Comparison of ENCODE assay signal across 8 cellular contexts in the genomic region with DNA sequence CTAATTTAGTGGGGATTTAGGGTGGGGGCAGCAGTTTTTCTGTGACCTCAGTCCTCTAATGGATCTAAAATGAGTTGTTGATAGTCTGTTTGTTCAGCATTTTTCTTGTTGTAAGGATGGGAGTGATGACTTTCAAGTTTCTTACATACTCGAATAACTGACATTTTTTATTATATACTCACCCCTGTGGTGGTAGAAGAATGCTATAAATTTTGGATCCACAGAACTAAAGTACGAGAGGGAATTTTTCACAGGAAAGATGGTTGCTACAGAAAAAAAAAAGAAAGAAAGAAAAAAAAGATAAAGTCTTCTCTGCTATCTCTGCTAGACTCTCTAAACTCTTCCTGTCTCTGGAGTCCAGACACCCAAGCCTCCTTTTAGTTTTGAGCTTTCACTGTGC. TPM values are rescaled to one million over a fixed set of nuclear protein-coding genes. Genes with fewer than 3 reads are reported as not detected.
DNase-seq lines count a peak whose midpoint lies in the region; ATAC-seq, FAIRE-seq and TF ChIP-seq lines count a peak whose summit lies in the region.
"Not testable (repeated sequence)": the region's sequence is repeated elsewhere in the genome, so short reads cannot be mapped to it uniquely, and the experiment has no call there.
"Had no signal": no experiment of that assay in that cellular context is flagged by ENCODE, and none has a peak within 500 bp of the region (broad histone marks: within the 10 kb centered on the region; RNA-seq: fewer than 3 reads in every experiment).

No MANE protein-coding gene starts in this region.

- CTCF ChIA-PET in PC-3 (lab: Charles Lee): not testable (repeated sequence)

- H3K9me3 ChIP-seq in PC-3 (ENCODE audit: low read length); astrocyte (ENCODE audit: insufficient read depth, low read depth, low read length): not testable (repeated sequence)

- peak; percentile 0 for DNase-seq in AG09309 (ENCODE audit: low read depth)
- peak; percentile 15 for DNase-seq in ELR (ENCODE audit: low read depth)
- peak; percentile 24 for DNase-seq in HCEC 1CT
- DNase-seq in PC-3: peak; percentile 6
- DNase-seq in astrocyte (ENCODE audit: low read depth): peak; percentile 21
- peak; percentile 1 for DNase-seq in fibroblast of mammary gland (ENCODE audit: low read depth)
- not testable (repeated sequence) for DNase-seq in mesothelial cell of epicardium (ENCODE audit: low spot score in 2 of 2, unreplicated experiment in 2 of 2)

- not testable (repeated sequence) for H3K27me3 Mint-ChIP-seq in astrocyte (ENCODE audit: low read depth, unreplicated experiment); mesothelial cell of epicardium (ENCODE audit: low read depth)

- H3K4me1 ChIP-seq in PC-3 (ENCODE audit: insufficient read depth, low read length); astrocyte (ENCODE audit: insufficient read depth, low read length): not testable (repeated sequence)

- H3K4me1 Mint-ChIP-seq in astrocyte (ENCODE audit: low read depth, unreplicated experiment): not testable (repeated sequence)
- H3K4me1 Mint-ChIP-seq in mesothelial cell of epicardium: peaks cover 16% of the 10 kb centered on the region

- H3K9ac ChIP-seq in PC-3 (ENCODE audit: low read length); astrocyte (ENCODE audit: low read length): not testable (repeated sequence)

- POLR2A ChIA-PET in PC-3 (lab: Charles Lee; ENCODE audit: unreplicated experiment): not testable (repeated sequence)

- H3K9me2 ChIP-seq in PC-3 (replicated peaks; ENCODE audit: low read length): not testable (repeated sequence)

- H3K4me3 ChIP-seq in AG09309 (ENCODE audit: control insufficient read depth, low read depth, low read length); PC-3 (ENCODE audit: low read length); astrocyte (ENCODE audit: insufficient read depth, low read depth, low read length); fibroblast of mammary gland (ENCODE audit: control insufficient read depth, low read depth, low read length): not testable (repeated sequence)

- not testable (repeated sequence) for H3K79me2 ChIP-seq in PC-3 (ENCODE audit: low read length); astrocyte (ENCODE audit: insufficient read depth, low read length)

- not testable (repeated sequence) for H2AFZ ChIP-seq in PC-3 (ENCODE audit: low read length); astrocyte (ENCODE audit: low read depth, low read length)

- H3K9me3 Mint-ChIP-seq in astrocyte (ENCODE audit: unreplicated experiment); mesothelial cell of epicardium: not testable (repeated sequence)

- not testable (repeated sequence) for H3F3A ChIP-seq in PC-3 (ENCODE audit: low read length, unreplicated experiment)

- 0 out of 2 replicates have a peak overlapping the region, but pooled peaks have one; percentile 7 for H3K27ac ChIP-seq in PC-3 (ENCODE audit: low read length)
- not testable (repeated sequence) for H3K27ac ChIP-seq in astrocyte (ENCODE audit: low read depth, low read length)

- H3K27ac Mint-ChIP-seq in astrocyte (ENCODE audit: unreplicated experiment): not testable (repeated sequence)
- peak overlapping the region; percentile 68 for H3K27ac Mint-ChIP-seq in mesothelial cell of epicardium

- not testable (repeated sequence) for BruUV-seq in PC-3 (replicated peaks; lab: Mats Ljungman, UMichigan)

- not testable (repeated sequence) for H3K27me3 ChIP-seq in PC-3 (ENCODE audit: low read length); astrocyte (ENCODE audit: insufficient read depth, low read length)

- H3K36me3 ChIP-seq in PC-3 (ENCODE audit: low read depth, low read length); astrocyte (ENCODE audit: insufficient read depth, low read length): not testable (repeated sequence)

- not testable (repeated sequence) for FAIRE-seq in astrocyte (lab: Jason Lieb, UNC)

- not testable (repeated sequence) for H3K36me3 Mint-ChIP-seq in astrocyte (ENCODE audit: low read depth, unreplicated experiment); mesothelial cell of epicardium

- TF ChIP-seq CTCF in AG09309 (IDR thresholded peaks at IDR 0.05; ENCODE audit: control insufficient read depth, insufficient read depth, low read depth, low read length, missing control alignments); PC-3 (conservative IDR thresholded peaks at IDR 0.05; ENCODE audit: low read depth, low read length); astrocyte (IDR thresholded peaks at IDR 0.05; ENCODE audit: insufficient read depth, low read depth, low read length); fibroblast of mammary gland (conservative IDR thresholded peaks at IDR 0.05; ENCODE audit: control insufficient read depth, insufficient read depth, low read depth, low read length); mesothelial cell of epicardium (IDR thresholded peaks at IDR 0.05; ENCODE audit: unreplicated experiment): not testable (repeated sequence)

- intact Hi-C loops in PC-3 (cut with micrococcal nuclease): not testable (repeated sequence)

- peak; percentile 71 for ATAC-seq in PC-3

- H4K20me1 ChIP-seq in PC-3 (ENCODE audit: low read length); astrocyte (ENCODE audit: insufficient read depth, low read length): not testable (repeated sequence)

- H3K4me3 Mint-ChIP-seq in astrocyte (ENCODE audit: unreplicated experiment); mesothelial cell of epicardium: not testable (repeated sequence)

- not testable (repeated sequence) for H3K4me2 ChIP-seq in PC-3 (ENCODE audit: low read length); astrocyte (ENCODE audit: low read length)

RNA-seq across cellular contexts. Expression of gene NUTM2E, which starts 20.7 kb away (rescaled TPM):
- total RNA-seq in PC-3 (2014; rRNA removed): 0.58 TPM in 1 of 2 replicates, not detected in the other
- 0.50 TPM in 1 of 2 replicates, not detected in the other for total RNA-seq in astrocyte
- total RNA-seq in mesothelial cell of epicardium: 0.78 to 1.0 TPM (median 0.81 TPM) in 3 replicates
- total RNA-seq: CD4-positive, CD25-positive, alpha-beta regulatory T cell had no signal
